14 cellular contexts compared by ENCODE assay signal in genomic region chr2:191844706-191845105, GRCh38. TPM values are rescaled to one million over a fixed set of nuclear protein-coding genes. Genes with fewer than 3 reads are reported as not detected.
DNase-seq lines count a peak whose midpoint lies in the region; FAIRE-seq and TF ChIP-seq lines count a peak whose summit lies in the region.
"Had no signal": no experiment of that assay in that cellular context is flagged by ENCODE, and none has a peak within 500 bp of the region (broad histone marks: within the 10 kb centered on the region; RNA-seq: fewer than 3 reads in every experiment).

No MANE protein-coding gene starts in this region.

- H3K36me3 Mint-ChIP-seq in astrocyte (ENCODE audit: low read depth, unreplicated experiment) = no peaks in the 10 kb centered on the region

- H3K27me3 ChIP-seq in astrocyte (ENCODE audit: insufficient read depth, low read length) = no peaks in the 10 kb centered on the region
- no peaks in the 10 kb centered on the region for H3K27me3 ChIP-seq in parathyroid adenoma (ENCODE audit: control insufficient read depth, insufficient read depth, low read length)

- H3K4me2 ChIP-seq in astrocyte (ENCODE audit: low read length) = peak overlapping the region; percentile 46
- no peak overlapping the region for H3K4me2 ChIP-seq in parathyroid adenoma (ENCODE audit: low read length)

- peaks cover 19% of the 10 kb centered on the region for H3K4me1 ChIP-seq in astrocyte (ENCODE audit: insufficient read depth, low read length)
- H3K4me1 ChIP-seq in parathyroid adenoma = no peaks in the 10 kb centered on the region

- TF ChIP-seq CTCF in AG10803 (conservative IDR thresholded peaks at IDR 0.05; ENCODE audit: low read length) = no peak
- no peak for TF ChIP-seq CTCF in astrocyte (IDR thresholded peaks at IDR 0.05; ENCODE audit: insufficient read depth, low read depth, low read length)
- no peak for TF ChIP-seq CTCF in foreskin fibroblast (IDR thresholded peaks at IDR 0.05; ENCODE audit: low read depth, low read length)
- no peak for TF ChIP-seq CTCF in parathyroid adenoma (IDR thresholded peaks at IDR 0.05)

- H3K79me2 ChIP-seq in astrocyte (ENCODE audit: insufficient read depth, low read length) (no peaks in the 10 kb centered on the region), parathyroid adenoma (no peaks in the 10 kb centered on the region)

- DNase-seq in AG10803 (ENCODE audit: low read depth) = no peak
- no peak for DNase-seq in astrocyte (ENCODE audit: low read depth)
- peak; percentile 9 to 58 for DNase-seq in foreskin fibroblast
- no peak for DNase-seq in SHP77 (lab: John Stamatoyannopoulos, UW)
- DNase-seq in DMS53 treated with DMSO at 0.1 percent for 48 hours (lab: John Stamatoyannopoulos, UW; ENCODE audit: unreplicated experiment) = no peak
- DNase-seq in activated gamma-delta T cell treated with Interleukin-2 at 50 U/mL for 16 hours = no peak
- no peak for DNase-seq in SKM-1 treated with dmso at 0.1 percent for 144 hours (lab: John Stamatoyannopoulos, UW; ENCODE audit: unreplicated experiment)
- DNase-seq: activated effector memory CD4-positive, alpha-beta T cell treated with Interleukin-2 at 50 U/mL for 16 hours; NCI-H1092 treated with DMSO at 0.1 percent for 48 hours; NCI-H526 treated with DMSO at 0.1 percent for 48 hours; stimulated activated CD4-positive, alpha-beta T cell treated with anti-CD3 and anti-CD28 coated beads, Interleukin-4, amount 100 ng/mL, for 4 hours had no signal

- peak overlapping the region; percentile 30 for H3K4me3 Mint-ChIP-seq in astrocyte (ENCODE audit: unreplicated experiment)
- H3K4me3 Mint-ChIP-seq: B cell had no signal

- H3K9me3 Mint-ChIP-seq in astrocyte (ENCODE audit: unreplicated experiment) = no peaks in the 10 kb centered on the region

- no peaks in the 10 kb centered on the region for H4K20me1 ChIP-seq in astrocyte (ENCODE audit: insufficient read depth, low read length)

- H3K9ac ChIP-seq in astrocyte (ENCODE audit: low read length) (no peak overlapping the region), parathyroid adenoma (no peak overlapping the region)

- no peaks in the 10 kb centered on the region for H3K36me3 ChIP-seq in astrocyte (ENCODE audit: insufficient read depth, low read length)
- H3K36me3 ChIP-seq in parathyroid adenoma (ENCODE audit: control insufficient read depth, insufficient read depth, low read length) = no peaks in the 10 kb centered on the region

- H3K4me1 Mint-ChIP-seq in astrocyte (ENCODE audit: low read depth, unreplicated experiment) = peaks cover 29% of the 10 kb centered on the region

- no peaks in the 10 kb centered on the region for H3K27me3 Mint-ChIP-seq in astrocyte (ENCODE audit: low read depth, unreplicated experiment)

- H2AFZ ChIP-seq in astrocyte (ENCODE audit: low read depth, low read length) (no peak overlapping the region), parathyroid adenoma (no peak overlapping the region)

- FAIRE-seq in astrocyte (lab: Jason Lieb, UNC) = no peak
- FAIRE-seq: colon had no signal

- no peak overlapping the region for H3K27ac ChIP-seq in astrocyte (ENCODE audit: low read depth, low read length)
- no peak overlapping the region for H3K27ac ChIP-seq in parathyroid adenoma

- no peak overlapping the region for H3K27ac Mint-ChIP-seq in astrocyte (ENCODE audit: unreplicated experiment)
- H3K27ac Mint-ChIP-seq: B cell had no signal

- H3K9me3 ChIP-seq in astrocyte (ENCODE audit: insufficient read depth, low read depth, low read length) (no peaks in the 10 kb centered on the region), parathyroid adenoma (ENCODE audit: control insufficient read depth, low read length) (no peaks in the 10 kb centered on the region)

- H3K4me3 ChIP-seq in AG10803 (ENCODE audit: low read length) = peak overlapping the region; percentile 32
- H3K4me3 ChIP-seq in astrocyte (ENCODE audit: insufficient read depth, low read depth, low read length) = no peak overlapping the region
- peak overlapping the region; percentile 36 to 42 for H3K4me3 ChIP-seq in foreskin fibroblast (ENCODE audit: low read depth in 1 of 2, low read length in 2 of 2)
- H3K4me3 ChIP-seq in parathyroid adenoma (ENCODE audit: low read depth, low read length) = peak overlapping the region; percentile 40

RNA-seq across cellular contexts. Expression of gene CAVIN2, which starts 2.2 kb away (rescaled TPM):
- total RNA-seq in astrocyte = 1.9 and 2.8 TPM in 2 replicates
- total RNA-seq: B cell had no signal

Comparison
In these comparisons a context has a peak if more than half of its experiments do, and no peak if none do; other contexts are left out.
1. DNase-seq: peak in foreskin fibroblast (2 of 2); none in AG10803 (single experiment), astrocyte (single experiment), SHP77 (0 of 2), DMS53 treated with DMSO at 0.1 percent for 48 hours (single experiment), activated gamma-delta T cell treated with Interleukin-2 at 50 U/mL for 16 hours (single experiment) and SKM-1 treated with dmso at 0.1 percent for 144 hours (single experiment).